In genomic region chr14:54816450-54816849, GRCh38 we compare ENCODE assay signal across 29 cellular contexts.
"Had no signal": no experiment of that assay in that cellular context is flagged by ENCODE, and none has a peak within 500 bp of the region (broad histone marks: within the 10 kb centered on the region; RNA-seq: fewer than 3 reads in every experiment).

No MANE protein-coding gene starts in this region.

- DNase-seq: activated B cell treated with CpG ODN at 0.5 μM for 24 hours; activated CD4-positive, alpha-beta memory T cell treated with anti-CD3 and anti-CD28 coated beads for 36 hours; activated CD4-positive, alpha-beta T cell treated with anti-CD3 and anti-CD28 coated beads for 4 hours; activated CD4-positive, alpha-beta T cell treated with anti-CD3 and anti-CD28 coated beads, Interleukin-2, amount 10 ng/mL, durations not matched to agents 24 days and 14 days; activated CD4-positive, alpha-beta T cell treated with anti-CD3 and anti-CD28 coated beads, Interleukin-2, amount 50 U/mL, for 1 hour; activated CD4-positive, alpha-beta T cell treated with anti-CD3 and anti-CD28 coated beads, Interleukin-2, amount 50 U/mL, for 4 hours; activated CD4-positive, CD25-positive, alpha-beta regulatory T cell treated with anti-CD3 and anti-CD28 coated beads, Interleukin-2, amount 50 U/mL, for 72 hours; activated CD8-positive, alpha-beta memory T cell treated with anti-CD3 and anti-CD28 coated beads, Interleukin-2, amount 50 U/mL, for 4 hours; activated CD8-positive, alpha-beta T cell treated with anti-CD3 and anti-CD28 coated beads for 36 hours; activated effector memory CD4-positive, alpha-beta T cell treated with anti-CD3 and anti-CD28 coated beads, Interleukin-2, amount 50 U/mL, for 16 hours; activated gamma-delta T cell treated with Interleukin-2 at 50 U/mL for 16 hours; activated naive CD4-positive, alpha-beta T cell; activated naive CD4-positive, alpha-beta T cell treated with anti-CD3 and anti-CD28 coated beads for 36 hours; activated naive CD8-positive, alpha-beta T cell treated with anti-CD3 and anti-CD28 coated beads, Interleukin-2, amount 10 ng/mL, durations not matched to agents 7 days and 5 days; activated naive CD8-positive, alpha-beta T cell treated with anti-CD3 and anti-CD28 coated beads, Interleukin-2, amount 50 U/mL, for 24 hours; activated T-cell treated with anti-CD3 and anti-CD28 coated beads for 4 hours; activated T-cell treated with anti-CD3 and anti-CD28 coated beads, Interleukin-2, amount 50 U/mL, for 1 hour; activated T-cell treated with anti-CD3 and anti-CD28 coated beads, Interleukin-2, amount 50 U/mL, for 4 hours; activated T-cell treated with anti-CD3 and anti-CD28 coated beads, Interleukin-2, amount 50 U/mL, for 72 hours; amygdala; anterior cingulate cortex; caudate nucleus; cerebellar nuclear complex; T-helper 2 cell; T-helper 9 cell had no signal

- H3K9me3 ChIP-seq: ascending aorta had no signal

- H3K27me3 ChIP-seq: ascending aorta, cardiac muscle cell had no signal

- H3K36me3 ChIP-seq: ascending aorta, cardiac muscle cell had no signal

- ATAC-seq: activated CD8-positive, alpha-beta T cell treated with anti-CD3 and anti-CD28 coated beads for 36 hours; activated naive CD8-positive, alpha-beta T cell treated with anti-CD3 and anti-CD28 coated beads, Interleukin-2, amount 50 U/mL, for 24 hours; activated T-cell treated with anti-CD3 and anti-CD28 coated beads, Interleukin-2, amount 50 U/mL, for 4 hours; activated T-cell treated with anti-CD3 and anti-CD28 coated beads, Interleukin-2, amount 50 U/mL, for 72 hours; activated T-helper 17 cell treated with anti-CD3 and anti-CD28 coated beads, Interleukin-2, amount 50 U/mL, for 72 hours had no signal

- H3K27ac ChIP-seq: ascending aorta, cardiac muscle cell had no signal

- FAIRE-seq: TTC549 had no signal

- H3K4me3 ChIP-seq: ascending aorta, cardiac muscle cell had no signal

- H3K4me1 ChIP-seq: ascending aorta had no signal
